13 cellular contexts compared by ENCODE assay signal in the genomic region with DNA sequence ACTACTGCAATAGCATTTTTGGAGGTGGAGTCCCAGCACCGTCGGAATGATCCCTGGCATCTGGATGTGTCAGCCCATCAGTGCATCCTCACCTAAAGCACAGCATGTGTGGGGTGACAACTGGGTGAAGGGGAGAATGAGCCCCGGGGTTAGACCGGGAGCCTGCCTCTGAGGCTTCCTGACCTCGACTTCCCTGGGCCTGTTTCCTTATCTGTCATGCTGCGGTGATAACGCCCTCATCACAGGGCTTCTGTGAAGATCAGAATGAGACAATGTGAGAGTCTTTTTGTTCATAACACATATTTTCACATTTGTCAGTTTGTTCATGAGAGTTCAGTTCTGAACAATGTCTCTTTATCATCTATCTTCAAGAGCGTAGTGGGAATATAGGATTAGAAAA. TPM values are rescaled to one million over a fixed set of nuclear protein-coding genes. Genes with fewer than 3 reads are reported as not detected.
DNase-seq lines count a peak whose midpoint lies in the region; ATAC-seq and TF ChIP-seq lines count a peak whose summit lies in the region.
"Had no signal": no experiment of that assay in that cellular context is flagged by ENCODE, and none has a peak within 500 bp of the region (broad histone marks: within the 10 kb centered on the region; RNA-seq: fewer than 3 reads in every experiment).

No MANE protein-coding gene starts in this region.

- H3K9me3 ChIP-seq in mesenchymal stem cell (ENCODE audit: control insufficient read depth, low read length), result no peaks in the 10 kb centered on the region
- H3K9me3 ChIP-seq in thyroid gland, result no peaks in the 10 kb centered on the region

- CTCF ChIA-PET in activated CD8-positive, alpha-beta T cell treated with anti-CD3 and anti-CD28 coated beads for 36 hours (lab: Charles Lee), result no interaction called here
- CTCF ChIA-PET in activated CD8-positive, alpha-beta T cell treated with anti-CD3 and anti-CD28 coated beads, Interleukin-2, amount 10 ng/mL, durations not matched to agents 7 days and 5 days (lab: Charles Lee), result no interaction called here

- no peak overlapping the region for H3K4me3 Mint-ChIP-seq in activated CD8-positive, alpha-beta T cell treated with anti-CD3 and anti-CD28 coated beads for 36 hours
- H3K4me3 Mint-ChIP-seq in activated CD8-positive, alpha-beta T cell treated with anti-CD3 and anti-CD28 coated beads, Interleukin-2, amount 10 ng/mL, durations not matched to agents 7 days and 5 days, result no peak overlapping the region
- H3K4me3 Mint-ChIP-seq in activated naive CD8-positive, alpha-beta T cell treated with anti-CD3 and anti-CD28 coated beads for 36 hours, result no peak overlapping the region

- H3K27me3 ChIP-seq in mesenchymal stem cell (ENCODE audit: control insufficient read depth in 1 of 2, insufficient read depth in 1 of 2, low read length in 2 of 2) (no peaks in the 10 kb centered on the region), thyroid gland (no peaks in the 10 kb centered on the region)

- no peaks in the 10 kb centered on the region for H3K9me3 Mint-ChIP-seq in activated CD8-positive, alpha-beta T cell treated with anti-CD3 and anti-CD28 coated beads for 36 hours
- H3K9me3 Mint-ChIP-seq in activated CD8-positive, alpha-beta T cell treated with anti-CD3 and anti-CD28 coated beads, Interleukin-2, amount 10 ng/mL, durations not matched to agents 7 days and 5 days (ENCODE audit: insufficient read depth), result no peaks in the 10 kb centered on the region
- no peaks in the 10 kb centered on the region for H3K9me3 Mint-ChIP-seq in activated naive CD8-positive, alpha-beta T cell treated with anti-CD3 and anti-CD28 coated beads for 36 hours

- intact Hi-C loops in activated CD8-positive, alpha-beta T cell treated with anti-CD3 and anti-CD28 coated beads for 36 hours (cut with micrococcal nuclease), result no loop called here
- intact Hi-C loops in thyroid gland (cut with DNase I), result no loop called here

- no peaks in the 10 kb centered on the region for H3K79me1 ChIP-seq in mesenchymal stem cell (replicated peaks; ENCODE audit: low read length, poor library complexity, severe bottlenecking)

- no peaks in the 10 kb centered on the region for H3K36me3 Mint-ChIP-seq in activated CD8-positive, alpha-beta T cell treated with anti-CD3 and anti-CD28 coated beads for 36 hours (ENCODE audit: low read depth)
- H3K36me3 Mint-ChIP-seq in activated CD8-positive, alpha-beta T cell treated with anti-CD3 and anti-CD28 coated beads, Interleukin-2, amount 10 ng/mL, durations not matched to agents 7 days and 5 days (ENCODE audit: low read depth), result no peaks in the 10 kb centered on the region
- no peaks in the 10 kb centered on the region for H3K36me3 Mint-ChIP-seq in activated naive CD8-positive, alpha-beta T cell treated with anti-CD3 and anti-CD28 coated beads for 36 hours

- POLR2A ChIA-PET in activated CD8-positive, alpha-beta T cell treated with anti-CD3 and anti-CD28 coated beads for 36 hours (lab: Charles Lee), result no interaction called here
- POLR2A ChIA-PET in activated CD8-positive, alpha-beta T cell treated with anti-CD3 and anti-CD28 coated beads, Interleukin-2, amount 10 ng/mL, durations not matched to agents 7 days and 5 days (lab: Charles Lee), result no interaction called here

- H3K4me1 ChIP-seq in mesenchymal stem cell (ENCODE audit: control insufficient read depth, insufficient read depth, low read depth, low read length) (peaks cover 3% of the 10 kb centered on the region), thyroid gland (peaks cover 5 to 9% of the 10 kb centered on the region in 2 donors)

- WGBS in mesenchymal stem cell, result 67% methylated on average over 3 of the region's 8 CpGs
- WGBS in thyroid gland, 2 donors, result 74 to 82% methylated on average over 8 of the region's 8 CpGs

- no peak overlapping the region for H3K14ac ChIP-seq in mesenchymal stem cell (ENCODE audit: low read length in 2 of 2)

- H2BK120ac ChIP-seq in mesenchymal stem cell (ENCODE audit: low read depth, low read length), result peak overlapping the region; percentile 95

- peak overlapping the region; percentile 80 for H2BK15ac ChIP-seq in mesenchymal stem cell (ENCODE audit: low read depth, poor library complexity, severe bottlenecking)

- H3K27ac ChIP-seq in mesenchymal stem cell (ENCODE audit: low read length, poor library complexity, severe bottlenecking), result peak overlapping the region; percentile 3
- H3K27ac ChIP-seq in thyroid gland, result peak overlapping the region; percentile 17 to 57 (median 29)

- ATAC-seq in activated CD8-positive, alpha-beta T cell treated with anti-CD3 and anti-CD28 coated beads for 36 hours, result no peak
- ATAC-seq in activated CD8-positive, alpha-beta T cell treated with anti-CD3 and anti-CD28 coated beads, Interleukin-2, amount 10 ng/mL, durations not matched to agents 7 days and 5 days, result no peak

- peaks cover 6% of the 10 kb centered on the region for H3K27me3 Mint-ChIP-seq in activated CD8-positive, alpha-beta T cell treated with anti-CD3 and anti-CD28 coated beads for 36 hours
- H3K27me3 Mint-ChIP-seq in activated CD8-positive, alpha-beta T cell treated with anti-CD3 and anti-CD28 coated beads, Interleukin-2, amount 10 ng/mL, durations not matched to agents 7 days and 5 days (ENCODE audit: low read depth), result peaks cover 4% of the 10 kb centered on the region
- peaks cover 8% of the 10 kb centered on the region for H3K27me3 Mint-ChIP-seq in activated naive CD8-positive, alpha-beta T cell treated with anti-CD3 and anti-CD28 coated beads for 36 hours

- peak overlapping the region; percentile 34 to 55 for H3K18ac ChIP-seq in mesenchymal stem cell (ENCODE audit: low read depth in 1 of 2, low read length in 2 of 2)

- no peak overlapping the region for H3K23ac ChIP-seq in mesenchymal stem cell (ENCODE audit: low read length in 2 of 2)

- no peak overlapping the region for H3K27ac Mint-ChIP-seq in activated CD8-positive, alpha-beta T cell treated with anti-CD3 and anti-CD28 coated beads for 36 hours
- H3K27ac Mint-ChIP-seq in activated CD8-positive, alpha-beta T cell treated with anti-CD3 and anti-CD28 coated beads, Interleukin-2, amount 10 ng/mL, durations not matched to agents 7 days and 5 days, result no peak overlapping the region
- no peak overlapping the region for H3K27ac Mint-ChIP-seq in activated naive CD8-positive, alpha-beta T cell treated with anti-CD3 and anti-CD28 coated beads for 36 hours

- H2AFZ ChIP-seq in mesenchymal stem cell (ENCODE audit: low read depth, low read length), result peak overlapping the region; percentile 3

- H3K4me3 ChIP-seq in choroid plexus epithelial cell (ENCODE audit: low read depth, low read length), result no peak overlapping the region
- no peak overlapping the region for H3K4me3 ChIP-seq in mesenchymal stem cell (ENCODE audit: insufficient read depth in 1 of 2, low read depth in 1 of 2, low read length in 2 of 2)
- no peak overlapping the region for H3K4me3 ChIP-seq in thyroid gland (replicated peaks in 1 of 3)

- DNase-seq in activated CD8-positive, alpha-beta T cell treated with anti-CD3 and anti-CD28 coated beads for 36 hours, result peak; percentile 7
- DNase-seq in activated CD8-positive, alpha-beta T cell treated with anti-CD3 and anti-CD28 coated beads, Interleukin-2, amount 10 ng/mL, durations not matched to agents 7 days and 5 days, result no peak
- peak; percentile 5 for DNase-seq in choroid plexus epithelial cell (ENCODE audit: low read depth)
- no peak for DNase-seq in mesenchymal stem cell
- DNase-seq in thyroid gland, result no peak
- no peak for DNase-seq in NCI-H2196 (lab: John Stamatoyannopoulos, UW; ENCODE audit: unreplicated experiment)
- no peak for DNase-seq in GM13976 (ENCODE audit: low spot score)
- DNase-seq in activated naive CD8-positive, alpha-beta T cell treated with anti-CD3 and anti-CD28 coated beads for 36 hours, result no peak
- DNase-seq: ACHN; activated CD4-positive, alpha-beta T cell treated with anti-CD3 and anti-CD28 coated beads, Interleukin-2, amount 50 U/mL, for 4 hours; effector memory CD4-positive, alpha-beta T cell; NCI-H1417 treated with DMSO at 0.1 percent for 48 hours; stimulated activated CD4-positive, alpha-beta T cell treated with anti-CD3 and anti-CD28 coated beads, Interleukin-2, amount 100 ng/mL, for 48 hours had no signal

- H4K8ac ChIP-seq in mesenchymal stem cell (ENCODE audit: low read length), result peak overlapping the region; percentile 29

- H3K36me3 ChIP-seq in mesenchymal stem cell (ENCODE audit: control insufficient read depth in 1 of 2, insufficient read depth in 2 of 2, low read depth in 1 of 2, low read length in 2 of 2) (no peaks in the 10 kb centered on the region), thyroid gland (no peaks in the 10 kb centered on the region)

- no peak for TF ChIP-seq CTCF in activated CD8-positive, alpha-beta T cell treated with anti-CD3 and anti-CD28 coated beads for 36 hours (IDR thresholded peaks at IDR 0.05)
- TF ChIP-seq CTCF in choroid plexus epithelial cell (conservative IDR thresholded peaks at IDR 0.05; ENCODE audit: low read depth, low read length) (no peak), thyroid gland (IDR thresholded peaks at IDR 0.05) (no peak), GM13976 (IDR thresholded peaks at IDR 0.05; ENCODE audit: borderline replicate concordance, control extremely low read depth, extremely low read depth, insufficient read depth, missing control alignments) (no peak)

- in situ Hi-C loops in GM13976 (cut with MboI; ENCODE audit: low sequenced_read_pairs, unreplicated experiment), result no loop called here

- H3K4me1 Mint-ChIP-seq in activated CD8-positive, alpha-beta T cell treated with anti-CD3 and anti-CD28 coated beads for 36 hours (ENCODE audit: low read depth), result no peaks in the 10 kb centered on the region
- H3K4me1 Mint-ChIP-seq in activated CD8-positive, alpha-beta T cell treated with anti-CD3 and anti-CD28 coated beads, Interleukin-2, amount 10 ng/mL, durations not matched to agents 7 days and 5 days (ENCODE audit: low read depth), result no peaks in the 10 kb centered on the region
- no peaks in the 10 kb centered on the region for H3K4me1 Mint-ChIP-seq in activated naive CD8-positive, alpha-beta T cell treated with anti-CD3 and anti-CD28 coated beads for 36 hours

- H3K4ac ChIP-seq in mesenchymal stem cell (ENCODE audit: low read depth in 1 of 2, low read length in 2 of 2), result peak overlapping the region; percentile 19 to 35

- no peak overlapping the region for H3K4me2 ChIP-seq in mesenchymal stem cell (ENCODE audit: low read length, poor library complexity, severe bottlenecking)

- peak overlapping the region; percentile 94 to 98 for H2BK12ac ChIP-seq in mesenchymal stem cell (ENCODE audit: low read length in 2 of 2)

- peak overlapping the region; percentile 85 for H3K9ac ChIP-seq in mesenchymal stem cell (ENCODE audit: low read length)

- peak overlapping the region; percentile 79 for H4K91ac ChIP-seq in mesenchymal stem cell (ENCODE audit: low read length)

- TF ChIP-seq POLR2A in thyroid gland (IDR thresholded peaks at IDR 0.05), result no peak

- no peak overlapping the region for H2BK5ac ChIP-seq in mesenchymal stem cell (ENCODE audit: low read depth, low read length, poor library complexity, severe bottlenecking)

- no peak overlapping the region for H2AK5ac ChIP-seq in mesenchymal stem cell (ENCODE audit: low read length, severe bottlenecking)

RNA-seq across cellular contexts. Expression of a gene that starts 31.1 kb away (rescaled TPM):
- not detected for total RNA-seq in activated CD8-positive, alpha-beta T cell treated with anti-CD3 and anti-CD28 coated beads for 36 hours
- not detected for total RNA-seq in activated CD8-positive, alpha-beta T cell treated with anti-CD3 and anti-CD28 coated beads, Interleukin-2, amount 10 ng/mL, durations not matched to agents 7 days and 5 days
- polyA plus RNA-seq in mesenchymal stem cell (2013, experiment 1 of 2), result 61.2 TPM
- polyA plus RNA-seq in mesenchymal stem cell (2013, experiment 2 of 2), result 64.4 TPM
- total RNA-seq in thyroid gland, result 100 to 1,000 TPM; 124 to 411 (median 252) TPM
- not detected for total RNA-seq in activated naive CD8-positive, alpha-beta T cell treated with anti-CD3 and anti-CD28 coated beads for 36 hours

Comparison
In these comparisons a context has a peak if more than half of its experiments do, and no peak if none do; other contexts are left out.
1. DNase-seq: peak in activated CD8-positive, alpha-beta T cell treated with anti-CD3 and anti-CD28 coated beads for 36 hours (single experiment) and choroid plexus epithelial cell (single experiment); none in activated CD8-positive, alpha-beta T cell treated with anti-CD3 and anti-CD28 coated beads, Interleukin-2, amount 10 ng/mL, durations not matched to agents 7 days and 5 days (single experiment), mesenchymal stem cell (single experiment), thyroid gland (0 of 2), NCI-H2196 (single experiment), GM13976 (single experiment) and activated naive CD8-positive, alpha-beta T cell treated with anti-CD3 and anti-CD28 coated beads for 36 hours (single experiment).
2. RNA of a gene that starts 31.1 kb away (total RNA-seq): 124 to 411 TPM in thyroid gland; not detected in activated naive CD8-positive, alpha-beta T cell treated with anti-CD3 and anti-CD28 coated beads for 36 hours, not detected in activated CD8-positive, alpha-beta T cell treated with anti-CD3 and anti-CD28 coated beads for 36 hours and not detected in activated CD8-positive, alpha-beta T cell treated with anti-CD3 and anti-CD28 coated beads, Interleukin-2, amount 10 ng/mL, durations not matched to agents 7 days and 5 days; every median in the first group is over 100 times any median in the second.